Comparison of ENCODE assay signal across 16 cellular contexts in the genomic region with DNA sequence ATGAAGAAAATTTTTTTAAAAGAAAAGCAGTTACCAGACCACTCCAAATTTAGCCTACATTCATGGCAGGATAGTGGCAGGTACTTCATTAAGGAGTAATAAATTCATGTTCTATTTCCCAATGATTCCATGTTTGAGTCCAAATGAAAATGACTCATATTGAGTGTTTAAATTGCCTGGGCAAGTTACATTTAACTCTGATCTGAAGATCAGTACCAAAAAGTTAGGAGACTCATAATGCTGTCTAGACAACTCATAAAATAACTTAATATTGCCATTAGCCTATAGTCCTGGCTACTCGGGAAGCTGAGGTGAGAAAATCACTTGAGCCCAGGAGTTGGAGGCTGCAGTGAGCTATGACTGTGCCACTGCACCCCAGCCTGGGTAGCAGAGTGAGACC. TPM values are rescaled to one million over a fixed set of nuclear protein-coding genes. Genes with fewer than 3 reads are reported as not detected.
DNase-seq lines count a peak whose midpoint lies in the region; ATAC-seq and TF ChIP-seq lines count a peak whose summit lies in the region.
"Had no signal": no experiment of that assay in that cellular context is flagged by ENCODE, and none has a peak within 500 bp of the region (broad histone marks: within the 10 kb centered on the region; RNA-seq: fewer than 3 reads in every experiment).

No MANE protein-coding gene starts in this region.

- peaks cover 86% of the 10 kb centered on the region for H3K79me2 ChIP-seq in PC-3 (ENCODE audit: low read length)
- peaks cover 79% of the 10 kb centered on the region for H3K79me2 ChIP-seq in mammary epithelial cell (ENCODE audit: insufficient read depth, low read length)

- no peak overlapping the region for H3K4me3 ChIP-seq in PC-3 (ENCODE audit: low read length)
- no peak overlapping the region for H3K4me3 ChIP-seq in mammary epithelial cell (replicated peaks in 1 of 3; ENCODE audit: insufficient read depth in 1 of 3, low read depth in 2 of 3, low read length in 3 of 3)
- H3K4me3 ChIP-seq: BLaER1 had no signal

- no peaks in the 10 kb centered on the region for H3K9me3 ChIP-seq in PC-3 (ENCODE audit: low read length)
- H3K9me3 ChIP-seq in mammary epithelial cell (replicated peaks; ENCODE audit: insufficient read depth, low read length): no peaks in the 10 kb centered on the region

- H3K9ac ChIP-seq in PC-3 (ENCODE audit: low read length): no peak overlapping the region
- H3K9ac ChIP-seq in mammary epithelial cell (ENCODE audit: insufficient read depth, low read length): no peak overlapping the region
- H3K9ac ChIP-seq: BLaER1 had no signal

- POLR2A ChIA-PET in PC-3 (lab: Charles Lee; ENCODE audit: unreplicated experiment): no interaction called here

- peak overlapping the region; percentile 75 for H3K4me2 ChIP-seq in PC-3 (ENCODE audit: low read length)
- H3K4me2 ChIP-seq in mammary epithelial cell (ENCODE audit: insufficient read depth, low read depth, low read length): peak overlapping the region; percentile 3
- H3K4me2 ChIP-seq: BLaER1 had no signal

- 82% methylated on average over 1 of the region's 1 CpG for WGBS in mammary epithelial cell (ENCODE audit: low coverage, missing lambda C conversion rate)

- BruUV-seq in PC-3 (replicated peaks; lab: Mats Ljungman, UMichigan): no TSS peak
- BruUV-seq in mammary epithelial cell (replicated peaks; lab: Mats Ljungman, UMichigan): no TSS peak

- intact Hi-C loops in PC-3 (cut with micrococcal nuclease) (loop anchor here (2.0 to 5.0 kb wide), 3 partner anchors 13 to 101 kb away; partner anchors contain the start of gene MRPS33), mammary epithelial cell (cut with micrococcal nuclease) (no loop called here)

- in situ Hi-C loops in mammary epithelial cell (cut with MboI; ENCODE audit: low sequenced_read_pairs in 2 of 2): no loop called here

- TF ChIP-seq CTCF in C4-2B (conservative IDR thresholded peaks at IDR 0.05) (no peak), PC-3 (conservative IDR thresholded peaks at IDR 0.05; ENCODE audit: low read depth, low read length) (no peak), mammary epithelial cell (conservative IDR thresholded peaks at IDR 0.05 in 1 of 2, IDR thresholded peaks at IDR 0.05 in 1 of 2; ENCODE audit: extremely low read depth in 1 of 2, insufficient read depth in 1 of 2, low read depth in 1 of 2, low read length in 2 of 2) (no peak), foreskin keratinocyte (conservative IDR thresholded peaks at IDR 0.05) (no peak)

- H3K27ac ChIP-seq in C4-2B (peak overlapping the region; percentile 76; the same call in 1 of the 2 replicates), PC-3 (ENCODE audit: low read length) (no peak overlapping the region), mammary epithelial cell (ENCODE audit: insufficient read depth, low read depth, low read length) (no peak overlapping the region), foreskin keratinocyte (no peak overlapping the region)
- H3K27ac ChIP-seq: BLaER1 had no signal

- peaks cover 7% of the 10 kb centered on the region for H3F3A ChIP-seq in PC-3 (ENCODE audit: low read length, unreplicated experiment)

- H3K9me2 ChIP-seq in PC-3 (replicated peaks; ENCODE audit: low read length): no peaks in the 10 kb centered on the region

- ATAC-seq in PC-3: no peak
- peak; percentile 53 for ATAC-seq in foreskin keratinocyte
- ATAC-seq in HG03520 (IDR thresholded peaks at IDR 0.05; ENCODE audit: unreplicated experiment): no peak
- no peak for ATAC-seq in HG02852 (IDR thresholded peaks at IDR 0.05; ENCODE audit: unreplicated experiment)
- ATAC-seq: CD8-positive, alpha-beta T cell; HCT116 had no signal

- no peaks in the 10 kb centered on the region for H3K36me3 ChIP-seq in PC-3 (ENCODE audit: low read depth, low read length)
- no peaks in the 10 kb centered on the region for H3K36me3 ChIP-seq in mammary epithelial cell (ENCODE audit: insufficient read depth, low read length)

- H3K4me1 ChIP-seq in PC-3 (ENCODE audit: insufficient read depth, low read length): peaks cover 30% of the 10 kb centered on the region
- H3K4me1 ChIP-seq in mammary epithelial cell (ENCODE audit: insufficient read depth, low read length): peaks cover 6% of the 10 kb centered on the region
- no peaks in the 10 kb centered on the region for H3K4me1 ChIP-seq in foreskin keratinocyte
- H3K4me1 ChIP-seq: BLaER1 had no signal

- CTCF ChIA-PET in PC-3 (lab: Charles Lee) (interaction anchor here (0.6 kb wide), 1 partner anchor 826 kb away, joined by 6 read pairs; the partner anchor contains the start of gene SSBP1), mammary epithelial cell (lab: Charles Lee; ENCODE audit: low non-redundant PET) (no interaction called here)

- dilution Hi-C loops in mammary epithelial cell (cut with HindIII; ENCODE audit: low sequenced_read_pairs): no loop called here

- no peaks in the 10 kb centered on the region for H3K27me3 ChIP-seq in PC-3 (ENCODE audit: low read length)
- no peaks in the 10 kb centered on the region for H3K27me3 ChIP-seq in mammary epithelial cell (ENCODE audit: insufficient read depth, low read length)
- H3K27me3 ChIP-seq in foreskin keratinocyte: no peaks in the 10 kb centered on the region
- H3K27me3 ChIP-seq: BLaER1 had no signal

- DNase-seq in PC-3 (no peak), mammary epithelial cell (peak; percentile 47), foreskin keratinocyte (no peak), nucleus accumbens (lab: John Stamatoyannopoulos, UW) (no peak)
- DNase-seq: 8988T; Calu3; CD8-positive, alpha-beta T cell; DMS79 treated with DMSO at 0.1 percent for 48 hours; GF-D8; GOT3; H7 had no signal

- no peak overlapping the region for H2AFZ ChIP-seq in PC-3 (ENCODE audit: low read length)
- H2AFZ ChIP-seq in mammary epithelial cell (ENCODE audit: low read depth, low read length): no peak overlapping the region

- H4K20me1 ChIP-seq in PC-3 (ENCODE audit: low read length) (0 out of 2 replicates have a peak, but pooled peaks cover 5% of the 10 kb centered on the region), mammary epithelial cell (ENCODE audit: insufficient read depth, low read length) (no peaks in the 10 kb centered on the region)

RNA-seq across cellular contexts. Expression of gene BRAF, which starts 13.0 kb away (rescaled TPM):
- 15.2 and 15.7 TPM in 2 replicates for total RNA-seq in PC-3 (2014; rRNA removed)
- 10 to 100 TPM; 22.8 to 26.6 TPM for total RNA-seq in mammary epithelial cell
- 7.6 TPM for polyA plus RNA-seq in mammary epithelial cell
- 33.0 TPM for polyA minus RNA-seq in mammary epithelial cell
- 11.3 and 12.1 TPM in 2 replicates for total RNA-seq in foreskin keratinocyte
- polyA plus RNA-seq in foreskin keratinocyte: 2.7 and 3.9 TPM in 2 replicates
